8 cellular contexts compared by ENCODE assay signal in genomic region chr16:87868254-87869029, GRCh38. TPM values are rescaled to one million over a fixed set of nuclear protein-coding genes. Genes with fewer than 3 reads are reported as not detected.
A peak's percentile ranks its signal among the peaks of the same experiment; 100 is the strongest.
DNase-seq lines count a peak whose midpoint lies in the region; ATAC-seq and TF ChIP-seq lines count a peak whose summit lies in the region.
"Not testable (repeated sequence)": the region's sequence is repeated elsewhere in the genome, so short reads cannot be mapped to it uniquely, and the experiment has no call there.

No MANE protein-coding gene starts in this region.

- H3K9me2 ChIP-seq in Loucy (replicated peaks; ENCODE audit: low read depth, low read length): not testable (repeated sequence)

- not testable (repeated sequence) for H3K9me3 Mint-ChIP-seq in natural killer cell treated with Interleukin-12 subunit alpha and Interleukin-12 subunit beta and Interleukin-15 and Interleukin-18, amount 100 ng/mL, for 72 hours

- ATAC-seq in foreskin keratinocyte: peak; percentile 38
- peak; percentile 67 to 79 for ATAC-seq in natural killer cell treated with Interleukin-12 subunit alpha and Interleukin-12 subunit beta and Interleukin-15 and Interleukin-18, amount 100 ng/mL, for 72 hours

- peak; percentile 84 for DNase-seq in Caki2 (ENCODE audit: low read depth)
- DNase-seq in H4 (ENCODE audit: low spot score): peak; percentile 82
- DNase-seq in T-helper 22 cell (ENCODE audit: low read depth): peak; percentile 67
- peak; percentile 85 for DNase-seq in adipocyte (ENCODE audit: low read depth)
- peak; percentile 65 to 81 for DNase-seq in foreskin keratinocyte
- peak; percentile 86 for DNase-seq in natural killer cell treated with Interleukin-12 subunit alpha and Interleukin-12 subunit beta and Interleukin-15 and Interleukin-18, amount 100 ng/mL, for 72 hours (ENCODE audit: low spot score)
- peak; percentile 71 for DNase-seq in stimulated activated CD8-positive, alpha-beta memory T cell treated with anti-CD3 and anti-CD28 coated beads, Interleukin-7, amount 100 ng/mL, for 4 hours (ENCODE audit: low read depth in 2 of 2)

- peak overlapping the region; percentile 70 for H3K4me3 ChIP-seq in Loucy (ENCODE audit: low read length, poor library complexity, severe bottlenecking)
- peak overlapping the region; percentile 81 for H3K4me3 ChIP-seq in adipocyte (ENCODE audit: low read length)

- not testable (repeated sequence) for H4K20me1 ChIP-seq in Loucy (ENCODE audit: insufficient read depth, low read length, poor library complexity, severe bottlenecking)

- peaks cover 23% of the 10 kb centered on the region for H3K36me3 Mint-ChIP-seq in natural killer cell treated with Interleukin-12 subunit alpha and Interleukin-12 subunit beta and Interleukin-15 and Interleukin-18, amount 100 ng/mL, for 72 hours

- peak overlapping the region; percentile 70 for H3K4me2 ChIP-seq in Loucy (ENCODE audit: low read depth, low read length, poor library complexity, severe bottlenecking)

- TF ChIP-seq CTCF in Loucy (conservative IDR thresholded peaks at IDR 0.05; ENCODE audit: low read length); foreskin keratinocyte (conservative IDR thresholded peaks at IDR 0.05): not testable (repeated sequence)

- peak overlapping the region; percentile 54 for H3K9ac ChIP-seq in Loucy (ENCODE audit: low read depth, low read length, poor library complexity, severe bottlenecking)
- peak overlapping the region; percentile 73 for H3K9ac ChIP-seq in adipocyte (ENCODE audit: low read length)

- peak overlapping the region; percentile 97 for H3K4me3 Mint-ChIP-seq in natural killer cell treated with Interleukin-12 subunit alpha and Interleukin-12 subunit beta and Interleukin-15 and Interleukin-18, amount 100 ng/mL, for 72 hours

- H3F3A ChIP-seq in Loucy (ENCODE audit: low read depth): not testable (repeated sequence)

- peaks cover 46 to 52% of the 10 kb centered on the region in 2 donors for H3K4me1 Mint-ChIP-seq in natural killer cell treated with Interleukin-12 subunit alpha and Interleukin-12 subunit beta and Interleukin-15 and Interleukin-18, amount 100 ng/mL, for 72 hours (ENCODE audit: low read depth in 2 of 2)

- H3K27ac Mint-ChIP-seq in natural killer cell treated with Interleukin-12 subunit alpha and Interleukin-12 subunit beta and Interleukin-15 and Interleukin-18, amount 100 ng/mL, for 72 hours: peak overlapping the region; percentile 95 to 97

- not testable (repeated sequence) for H3K36me3 ChIP-seq in Loucy (ENCODE audit: insufficient read depth, low read length); adipocyte (ENCODE audit: control insufficient read depth, insufficient read depth, low read length, severe bottlenecking)

- not testable (repeated sequence) for H3K9me3 ChIP-seq in Loucy (ENCODE audit: insufficient read depth, low read depth, low read length); adipocyte (ENCODE audit: control insufficient read depth, low read length)

- peak overlapping the region; percentile 71 for H3K27ac ChIP-seq in foreskin keratinocyte

- not testable (repeated sequence) for H3K27me3 Mint-ChIP-seq in natural killer cell treated with Interleukin-12 subunit alpha and Interleukin-12 subunit beta and Interleukin-15 and Interleukin-18, amount 100 ng/mL, for 72 hours

- H3K27me3 ChIP-seq in Loucy (ENCODE audit: insufficient read depth, low read length, poor library complexity, severe bottlenecking); adipocyte (replicated peaks; ENCODE audit: control insufficient read depth, insufficient read depth, low read length); foreskin keratinocyte: not testable (repeated sequence)

- not testable (repeated sequence) for H2AFZ ChIP-seq in Loucy (ENCODE audit: low read length)

- H3K79me2 ChIP-seq in Loucy (ENCODE audit: insufficient read depth, low read length): peaks cover 40% of the 10 kb centered on the region

- in situ Hi-C loops in Caki2 (cut with HindIII; ENCODE audit: low pct_unique_long_range_greater_than_20kb, low sequenced_read_pairs): not testable (repeated sequence)

- H3K4me1 ChIP-seq in Loucy (ENCODE audit: insufficient read depth, low read length, poor library complexity, severe bottlenecking) (peaks cover 13% of the 10 kb centered on the region), foreskin keratinocyte (peaks cover 19% of the 10 kb centered on the region)
- not testable (repeated sequence) for H3K4me1 ChIP-seq in adipocyte (ENCODE audit: control insufficient read depth, insufficient read depth, low read length)

RNA-seq across cellular contexts. Expression of gene SLC7A5, which starts 0.9 kb away (rescaled TPM):
- total RNA-seq in Caki2 (2014; rRNA removed; shearing (Covaris generic); ENCODE audit: low replicate concordance): 81.4 and 81.7 TPM in 2 replicates
- 143 and 153 TPM in 2 replicates for total RNA-seq in H4 (2014; rRNA removed; shearing (Covaris generic))
- 455 and 588 TPM in 2 replicates for total RNA-seq in foreskin keratinocyte
- 419 and 621 TPM in 2 replicates for polyA plus RNA-seq in foreskin keratinocyte
- total RNA-seq in natural killer cell treated with Interleukin-12 subunit alpha and Interleukin-12 subunit beta and Interleukin-15 and Interleukin-18, amount 100 ng/mL, for 72 hours: 100 to 1,000 TPM; 142 to 348 TPM

Comparison
In these comparisons a context has a peak if more than half of its experiments do, and no peak if none do; other contexts are left out.
1. Peak in every context shown above with its lines: DNase-seq, ATAC-seq, H3K4me3 ChIP-seq and H3K27ac ChIP-seq.